8 cellular contexts compared by ENCODE assay signal in genomic region chr22:41697126-41697775, GRCh38. TPM values are rescaled to one million over a fixed set of nuclear protein-coding genes. Genes with fewer than 3 reads are reported as not detected.
DNase-seq lines count a peak whose midpoint lies in the region; ATAC-seq and TF ChIP-seq lines count a peak whose summit lies in the region.

No MANE protein-coding gene starts in this region.

- H3K27me3 ChIP-seq in BE2C, result no peaks in the 10 kb centered on the region

- no peaks in the 10 kb centered on the region for H3K36me3 ChIP-seq in BE2C

- TF ChIP-seq CTCF in BE2C (IDR thresholded peaks at IDR 0.05; ENCODE audit: low read depth, low read length), result peak; percentile 97

- peaks cover 5% of the 10 kb centered on the region for H3K4me1 ChIP-seq in BE2C

- ATAC-seq in HG02973 (IDR thresholded peaks at IDR 0.05; ENCODE audit: unreplicated experiment), result no peak

- 0 out of 2 replicates have a peak overlapping the region, but pooled peaks have one; percentile 6 for H3K4me3 ChIP-seq in BE2C (ENCODE audit: low read depth, low read length)

- no peak overlapping the region for H3K27ac ChIP-seq in caudate nucleus (ENCODE audit: low read depth, low read length)

- DNase-seq in BE2C, result peak; percentile 97
- DNase-seq in HCEC 1CT, result peak; percentile 71
- peak; percentile 43 for DNase-seq in NCI-H345 treated with DMSO at 0.1 percent for 48 hours (lab: John Stamatoyannopoulos, UW; ENCODE audit: unreplicated experiment)
- peak; percentile 87 for DNase-seq in activated CD4-positive, CD25-positive, alpha-beta regulatory T cell treated with anti-CD3 and anti-CD28 coated beads, Interleukin-2, amount 50 U/mL, for 16 hours (ENCODE audit: low read depth, low spot score)
- DNase-seq in caudate nucleus (lab: John Stamatoyannopoulos, UW), result peak; percentile 13 to 92 (median 76)
- DNase-seq in kidney glomerular epithelial cell (lab: John Stamatoyannopoulos, UW), result peak; percentile 87
- DNase-seq in stimulated activated CD4-positive, alpha-beta T cell treated with anti-CD3 and anti-CD28 coated beads, Interleukin-15, amount 100 ng/mL, for 1 hour (ENCODE audit: low read depth in 1 of 2, low spot score in 1 of 2), result peak; percentile 83 to 92

- H3K9me3 ChIP-seq in BE2C, result no peaks in the 10 kb centered on the region

RNA-seq across cellular contexts. Expression of gene MEI1, which starts 2.1 kb away (rescaled TPM):
- not detected for polyA plus RNA-seq in BE2C (2012; ENCODE audit: insufficient read depth, insufficient read length, low read depth)

RNA-seq across cellular contexts. Expression of gene SNU13, which starts 8.6 kb away (rescaled TPM):
- polyA plus RNA-seq in BE2C (2012; ENCODE audit: insufficient read depth, insufficient read length, low read depth), result 634 TPM

Comparison
In these comparisons a context has a peak if more than half of its experiments do, and no peak if none do; other contexts are left out.
1. DNase-seq: peak in every context shown above with its lines; median percentile 97 in BE2C; 88 in stimulated activated CD4-positive, alpha-beta T cell treated with anti-CD3 and anti-CD28 coated beads, Interleukin-15, amount 100 ng/mL, for 1 hour; 87 in activated CD4-positive, CD25-positive, alpha-beta regulatory T cell treated with anti-CD3 and anti-CD28 coated beads, Interleukin-2, amount 50 U/mL, for 16 hours; 87 in kidney glomerular epithelial cell; 76 in caudate nucleus; 71 in HCEC 1CT; 43 in NCI-H345 treated with DMSO at 0.1 percent for 48 hours.